29 cellular contexts compared by ENCODE assay signal in the genomic region with DNA sequence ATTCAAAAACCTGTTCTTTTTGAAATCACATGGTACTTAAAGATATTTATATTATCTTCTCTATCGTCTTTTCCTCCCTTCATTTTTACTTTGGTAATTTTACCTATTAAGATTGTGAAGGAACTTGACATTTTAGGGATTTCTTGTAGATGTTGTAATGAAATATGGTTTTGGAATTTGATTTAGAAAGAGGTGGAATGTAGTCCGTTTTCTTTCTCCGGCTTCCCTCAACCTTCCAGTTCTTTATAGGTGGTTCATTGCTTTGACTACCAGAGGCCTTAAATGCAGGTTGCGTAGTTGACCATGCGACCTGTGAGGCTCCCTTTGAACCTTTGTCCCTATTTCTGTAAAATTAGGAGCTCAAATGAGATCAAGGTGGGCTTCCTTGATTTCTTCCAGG.
"Had no signal": no experiment of that assay in that cellular context is flagged by ENCODE, and none has a peak within 500 bp of the region (broad histone marks: within the 10 kb centered on the region; RNA-seq: fewer than 3 reads in every experiment).

No MANE protein-coding gene starts in this region.

- H3K27me3 ChIP-seq: colonic mucosa, heart right ventricle, neural progenitor cell, testis, tibial artery, upper lobe of left lung had no signal

- H3K4me3 Mint-ChIP-seq: dendritic cell treated with granulocyte-macrophage colony-stimulating factor and Interleukin-4, amounts not matched to agents 40 ng/mL and 50 ng/mL, for 4 days; endodermal cell; memory B cell; nephron; neural progenitor cell; stimulated activated naive CD8-positive, alpha-beta T cell treated with anti-CD3 and anti-CD28 coated beads, Interleukin-15, amount 100 ng/mL, for 72 hours had no signal

- H3K4me1 Mint-ChIP-seq: memory B cell had no signal

- H3K36me3 ChIP-seq: colonic mucosa, esophagus muscularis mucosa, lower lobe of right lung, neural progenitor cell, tibial artery had no signal

- ATAC-seq: heart right ventricle; left ventricle myocardium superior; lower lobe of right lung; sciatic nerve; stimulated activated naive CD8-positive, alpha-beta T cell treated with anti-CD3 and anti-CD28 coated beads, Interleukin-15, amount 100 ng/mL, for 72 hours had no signal

- H3K27ac ChIP-seq: colonic mucosa, esophagus muscularis mucosa, lower lobe of right lung, parathyroid adenoma, testis, tibial artery, upper lobe of left lung had no signal

- H3K9ac ChIP-seq: neural progenitor cell, parathyroid adenoma had no signal

- H3K27me3 Mint-ChIP-seq: stimulated activated naive CD8-positive, alpha-beta T cell treated with anti-CD3 and anti-CD28 coated beads, Interleukin-15, amount 100 ng/mL, for 72 hours had no signal

- FAIRE-seq: urothelium cell line had no signal

- H3K9me3 Mint-ChIP-seq: dendritic cell treated with granulocyte-macrophage colony-stimulating factor and Interleukin-4, amounts not matched to agents 40 ng/mL and 50 ng/mL, for 4 days; endodermal cell; memory B cell; nephron; stimulated activated naive CD8-positive, alpha-beta T cell treated with anti-CD3 and anti-CD28 coated beads, Interleukin-15, amount 100 ng/mL, for 72 hours had no signal

- H3K4me2 ChIP-seq: smooth muscle cell had no signal

- H3K9me3 ChIP-seq: colonic mucosa, esophagus muscularis mucosa, heart right ventricle, lower lobe of right lung, testis, tibial artery, upper lobe of left lung had no signal

- DNase-seq: effector CD8-positive, alpha-beta T cell; endodermal cell; foreskin melanocyte; glutamatergic neuron; heart right ventricle; hippocampal formation; islet precursor cell; left ventricle myocardium superior; lower lobe of right lung; stimulated activated CD4-positive, alpha-beta T cell treated with anti-CD3 and anti-CD28 coated beads, Interleukin-12 subunit alpha, Interleukin-12 subunit beta, amount 100 ng/mL, for 4 hours; stimulated activated CD4-positive, alpha-beta T cell treated with anti-CD3 and anti-CD28 coated beads, Interleukin-1b, Interleukin-23, amount 100 ng/mL, for 48 hours; stimulated activated CD4-positive, alpha-beta T cell treated with anti-CD3 and anti-CD28 coated beads, Interleukin-4, amount 100 ng/mL, for 1 hour; stimulated activated CD8-positive, alpha-beta memory T cell treated with anti-CD3 and anti-CD28 coated beads, Interleukin-4, amount 100 ng/mL, for 48 hours; stimulated activated naive CD4-positive, alpha-beta T cell; stimulated activated naive CD8-positive, alpha-beta T cell treated with anti-CD3 and anti-CD28 coated beads, Interleukin-15, amount 100 ng/mL, for 72 hours; testis; tibial artery; upper lobe of left lung had no signal

- H3K4me3 ChIP-seq: colonic mucosa, esophagus muscularis mucosa, heart right ventricle, lower lobe of right lung, neural progenitor cell, smooth muscle cell, testis, tibial artery, upper lobe of left lung had no signal

- H2AFZ ChIP-seq: neural progenitor cell, parathyroid adenoma had no signal

- H3K36me3 Mint-ChIP-seq: memory B cell had no signal

- H3K27ac Mint-ChIP-seq: dendritic cell treated with granulocyte-macrophage colony-stimulating factor and Interleukin-4, amounts not matched to agents 40 ng/mL and 50 ng/mL, for 4 days; endodermal cell; memory B cell; neural progenitor cell; progenitor cell of endocrine pancreas; stimulated activated naive CD8-positive, alpha-beta T cell treated with anti-CD3 and anti-CD28 coated beads, Interleukin-15, amount 100 ng/mL, for 72 hours had no signal
